Comparison of ENCODE assay signal across 8 cellular contexts in the genomic region with DNA sequence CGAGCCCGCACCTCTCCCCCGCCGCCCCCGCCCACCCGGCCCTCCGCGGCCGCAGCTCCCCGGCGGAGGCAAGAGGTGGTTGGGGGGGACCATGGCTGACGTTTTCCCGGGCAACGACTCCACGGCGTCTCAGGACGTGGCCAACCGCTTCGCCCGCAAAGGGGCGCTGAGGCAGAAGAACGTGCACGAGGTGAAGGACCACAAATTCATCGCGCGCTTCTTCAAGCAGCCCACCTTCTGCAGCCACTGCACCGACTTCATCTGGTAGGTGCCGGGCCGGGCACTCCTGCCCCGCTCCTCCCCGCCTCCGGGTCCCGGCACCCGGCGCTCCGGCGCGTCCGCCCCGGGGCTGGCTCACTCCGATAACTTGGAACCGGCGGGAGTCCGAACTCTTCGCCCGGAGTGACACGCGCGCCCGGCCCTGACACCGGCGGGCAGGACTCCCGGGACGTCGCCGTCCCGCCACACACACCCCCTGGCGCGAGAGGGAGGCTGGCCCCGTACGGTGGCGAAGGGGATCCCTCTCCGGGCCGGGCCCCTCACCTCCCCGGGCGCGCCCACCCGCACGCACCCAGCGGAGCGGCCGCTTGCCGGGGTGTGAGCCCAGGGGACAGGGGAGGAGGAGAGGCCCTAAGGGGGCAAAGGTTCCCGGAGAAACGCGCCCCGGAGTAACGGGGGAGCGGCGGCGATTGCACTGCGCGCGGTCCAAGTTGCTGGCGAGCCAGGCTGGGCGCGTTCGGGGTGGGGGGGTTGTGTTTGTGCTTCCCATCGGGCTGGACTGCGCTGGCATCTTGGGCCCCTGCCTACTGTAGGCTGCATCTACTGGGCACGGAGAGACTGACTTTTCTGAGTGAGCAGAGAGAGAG. TPM values are rescaled to one million over a fixed set of nuclear protein-coding genes. Genes with fewer than 3 reads are reported as not detected.
DNase-seq lines count a peak whose midpoint lies in the region; ATAC-seq and TF ChIP-seq lines count a peak whose summit lies in the region.

No MANE protein-coding gene starts in this region.

- H3F3A ChIP-seq in Loucy (ENCODE audit: low read depth) = no peaks in the 10 kb centered on the region; the same call in 1 of the 2 replicates

- no peaks in the 10 kb centered on the region for H4K20me1 ChIP-seq in Loucy (ENCODE audit: insufficient read depth, low read length, poor library complexity, severe bottlenecking)

- BruUV-seq in Calu3 (replicated peaks; lab: Mats Ljungman, UMichigan) = no TSS peak

- peak overlapping the region; percentile 73 for H3K4me2 ChIP-seq in Loucy (ENCODE audit: low read depth, low read length, poor library complexity, severe bottlenecking)

- H3K9me3 Mint-ChIP-seq in Calu3 (ENCODE audit: low read depth, unreplicated experiment) = no peaks in the 10 kb centered on the region

- no peaks in the 10 kb centered on the region for H3K9me3 ChIP-seq in Loucy (ENCODE audit: insufficient read depth, low read depth, low read length)

- peak; percentile 62 for DNase-seq in Calu3
- peak; percentile 38 to 43 for DNase-seq in activated CD4-positive, alpha-beta T cell treated with anti-CD3 and anti-CD28 coated beads for 4 hours
- peak; percentile 44 for DNase-seq in dedifferentiated amniotic fluid mesenchymal stem cell (ENCODE audit: extremely low spot score)
- peak; percentile 83 for DNase-seq in left kidney (ENCODE audit: low read depth, low spot score)
- DNase-seq in stimulated activated CD4-positive, alpha-beta T cell treated with anti-CD3 and anti-CD28 coated beads, Interleukin-15, amount 100 ng/mL, for 24 hours = peak; percentile 64
- DNase-seq in NCI-H1694 treated with DMSO at 0.1 percent for 48 hours (lab: John Stamatoyannopoulos, UW) = no peak

- H3K27ac Mint-ChIP-seq in Calu3 (ENCODE audit: unreplicated experiment) = peak overlapping the region; percentile 91

- peaks cover 12% of the 10 kb centered on the region for H3K4me1 ChIP-seq in Loucy (ENCODE audit: insufficient read depth, low read length, poor library complexity, severe bottlenecking)

- H3K4me3 Mint-ChIP-seq in Calu3 (ENCODE audit: low read depth, unreplicated experiment) = peak overlapping the region; percentile 85

- H3K27me3 ChIP-seq in Loucy (ENCODE audit: insufficient read depth, low read length, poor library complexity, severe bottlenecking) = peaks cover 38% of the 10 kb centered on the region

- H3K79me2 ChIP-seq in Loucy (ENCODE audit: insufficient read depth, low read length) = peaks cover 5% of the 10 kb centered on the region; the same call in 1 of the 2 replicates

- H3K9ac ChIP-seq in Loucy (ENCODE audit: low read depth, low read length, poor library complexity, severe bottlenecking) = peak overlapping the region; percentile 30

- peaks cover 33% of the 10 kb centered on the region for H3K4me1 Mint-ChIP-seq in Calu3 (ENCODE audit: low read depth, unreplicated experiment)

- no peaks in the 10 kb centered on the region for H3K9me2 ChIP-seq in Loucy (replicated peaks; ENCODE audit: low read depth, low read length)

- no peaks in the 10 kb centered on the region for H3K36me3 ChIP-seq in Loucy (ENCODE audit: insufficient read depth, low read length)

- peaks cover 77% of the 10 kb centered on the region for H3K36me3 Mint-ChIP-seq in Calu3 (ENCODE audit: insufficient read depth, unreplicated experiment)

- CTCF ChIA-PET in Calu3 (lab: Charles Lee) = interaction anchor here (0.6 to 1.3 kb wide), 3 partner anchors 13 to 466 kb away, joined by 3 read pairs; no protein-coding TSS in a partner anchor

- H3K4me3 ChIP-seq in Loucy (ENCODE audit: low read length, poor library complexity, severe bottlenecking) = peak overlapping the region; percentile 76

- H2AFZ ChIP-seq in Loucy (ENCODE audit: low read length) = peak overlapping the region; percentile 80

- ATAC-seq in GM21723 (IDR thresholded peaks at IDR 0.05; ENCODE audit: unreplicated experiment) = peak; percentile 45

- TF ChIP-seq CTCF in Calu3 (IDR thresholded peaks at IDR 0.05; ENCODE audit: unreplicated experiment) (no peak), Loucy (conservative IDR thresholded peaks at IDR 0.05; ENCODE audit: low read length) (no peak)

- H3K27me3 Mint-ChIP-seq in Calu3 (ENCODE audit: unreplicated experiment) = no peaks in the 10 kb centered on the region

- intact Hi-C loops in Calu3 (cut with micrococcal nuclease; ENCODE audit: unreplicated experiment) = loop anchor here (2.0 kb wide), 1 partner anchor 84 kb away; no protein-coding TSS in a partner anchor

RNA-seq across cellular contexts. Expression of a gene that starts 0.6 kb away (rescaled TPM):
- 126 TPM in 2 replicates for total RNA-seq in Calu3 (2022)
